ENCODE assay signal across 13 cellular contexts in genomic region chr2:229783108-229783721, GRCh38.
DNase-seq lines count a peak whose midpoint lies in the region; ATAC-seq, FAIRE-seq and TF ChIP-seq lines count a peak whose summit lies in the region.
"Had no signal": no experiment of that assay in that cellular context is flagged by ENCODE, and none has a peak within 500 bp of the region (broad histone marks: within the 10 kb centered on the region; RNA-seq: fewer than 3 reads in every experiment).

No MANE protein-coding gene starts in this region.

- no peaks in the 10 kb centered on the region for H3K9me3 Mint-ChIP-seq in astrocyte (ENCODE audit: unreplicated experiment)
- H3K9me3 Mint-ChIP-seq: activated naive CD8-positive, alpha-beta T cell treated with anti-CD3 and anti-CD28 coated beads, Interleukin-2, amount 10 ng/mL, durations not matched to agents 7 days and 5 days; CD8-positive, alpha-beta T cell; dendritic cell treated with granulocyte-macrophage colony-stimulating factor and Interleukin-4, amounts not matched to agents 40 ng/mL and 50 ng/mL, for 4 days had no signal

- no peak for TF ChIP-seq EP300 in tibial nerve (IDR thresholded peaks at IDR 0.05)

- peaks cover 25% of the 10 kb centered on the region for H3K4me1 ChIP-seq in astrocyte (ENCODE audit: insufficient read depth, low read length)
- peaks cover 0 to 23% (median 3%) of the 10 kb centered on the region in 4 donors for H3K4me1 ChIP-seq in tibial nerve
- H3K4me1 ChIP-seq in mesenchymal stem cell (ENCODE audit: control insufficient read depth, insufficient read depth, low read depth, low read length) = peaks cover 5% of the 10 kb centered on the region

- H4K20me1 ChIP-seq in astrocyte (ENCODE audit: insufficient read depth, low read length) = peaks cover 24% of the 10 kb centered on the region

- no peak overlapping the region for H2BK12ac ChIP-seq in mesenchymal stem cell (ENCODE audit: low read length in 2 of 2)

- peaks cover 18% of the 10 kb centered on the region for H3K36me3 Mint-ChIP-seq in astrocyte (ENCODE audit: low read depth, unreplicated experiment)

- H3K27ac ChIP-seq in astrocyte (ENCODE audit: low read depth, low read length) (no peak overlapping the region), tibial nerve (no peak overlapping the region), mesenchymal stem cell (ENCODE audit: low read length, poor library complexity, severe bottlenecking) (no peak overlapping the region)
- H3K27ac ChIP-seq: stomach had no signal

- H3K18ac ChIP-seq in mesenchymal stem cell (ENCODE audit: low read depth in 1 of 2, low read length in 2 of 2) = no peak overlapping the region

- H2BK15ac ChIP-seq in mesenchymal stem cell (ENCODE audit: low read depth, poor library complexity, severe bottlenecking) = no peak overlapping the region

- 90 to 93% methylated on average over 5 of the region's 5 CpGs for WGBS in tibial nerve, 2 donors
- 100% methylated on average over 1 of the region's 5 CpGs for WGBS in mesenchymal stem cell

- H2BK120ac ChIP-seq in mesenchymal stem cell (ENCODE audit: low read depth, low read length) = no peak overlapping the region

- no peaks in the 10 kb centered on the region for H3K27me3 ChIP-seq in astrocyte (ENCODE audit: insufficient read depth, low read length)
- H3K27me3 ChIP-seq in tibial nerve = no peaks in the 10 kb centered on the region
- H3K27me3 ChIP-seq in mesenchymal stem cell (ENCODE audit: control insufficient read depth in 1 of 2, insufficient read depth in 1 of 2, low read length in 2 of 2) = no peaks in the 10 kb centered on the region
- H3K27me3 ChIP-seq: stomach had no signal

- H3K9ac ChIP-seq in astrocyte (ENCODE audit: low read length) = no peak overlapping the region
- no peak overlapping the region for H3K9ac ChIP-seq in mesenchymal stem cell (ENCODE audit: low read length)

- peaks cover 18% of the 10 kb centered on the region for H3K79me1 ChIP-seq in mesenchymal stem cell (replicated peaks; ENCODE audit: low read length, poor library complexity, severe bottlenecking)

- no peak overlapping the region for H3K4me2 ChIP-seq in astrocyte (ENCODE audit: low read length)
- no peak overlapping the region for H3K4me2 ChIP-seq in mesenchymal stem cell (ENCODE audit: low read length, poor library complexity, severe bottlenecking)

- H3K79me2 ChIP-seq in astrocyte (ENCODE audit: insufficient read depth, low read length) = peaks cover 15% of the 10 kb centered on the region

- no peak for DNase-seq in astrocyte (ENCODE audit: low read depth)
- no peak for DNase-seq in NCI-H2107 (lab: John Stamatoyannopoulos, UW)
- no peak for DNase-seq in tibial nerve (ENCODE audit: low spot score in 2 of 2)
- no peak for DNase-seq in NCI-H1436 treated with DMSO at 0.1 percent for 48 hours (lab: John Stamatoyannopoulos, UW)
- DNase-seq in mesenchymal stem cell = no peak
- DNase-seq: activated naive CD8-positive, alpha-beta T cell treated with anti-CD3 and anti-CD28 coated beads, Interleukin-2, amount 10 ng/mL, durations not matched to agents 7 days and 5 days; CD8-positive, alpha-beta T cell; NCI-H446 treated with DMSO at 0.1 percent for 48 hours; stomach had no signal

- peaks cover 25% of the 10 kb centered on the region for H3K4me1 Mint-ChIP-seq in astrocyte (ENCODE audit: low read depth, unreplicated experiment)

- no peak overlapping the region for H2AK5ac ChIP-seq in mesenchymal stem cell (ENCODE audit: low read length, severe bottlenecking)

- no peak for TF ChIP-seq POLR2A in tibial nerve (IDR thresholded peaks at IDR 0.05)

- H3K36me3 ChIP-seq in astrocyte (ENCODE audit: insufficient read depth, low read length) = peaks cover 30% of the 10 kb centered on the region
- H3K36me3 ChIP-seq in tibial nerve = peaks cover 0 to 49% (median 0%) of the 10 kb centered on the region in 3 donors
- peaks cover 11 to 85% of the 10 kb centered on the region in 2 experiments for H3K36me3 ChIP-seq in mesenchymal stem cell (ENCODE audit: control insufficient read depth in 1 of 2, insufficient read depth in 2 of 2, low read depth in 1 of 2, low read length in 2 of 2)

- no peak overlapping the region for H3K4me3 ChIP-seq in astrocyte (ENCODE audit: insufficient read depth, low read depth, low read length)
- H3K4me3 ChIP-seq in tibial nerve = no peak overlapping the region
- no peak overlapping the region for H3K4me3 ChIP-seq in mesenchymal stem cell (ENCODE audit: insufficient read depth in 1 of 2, low read depth in 1 of 2, low read length in 2 of 2)
- H3K4me3 ChIP-seq: stomach had no signal

- no peaks in the 10 kb centered on the region for H3K27me3 Mint-ChIP-seq in astrocyte (ENCODE audit: low read depth, unreplicated experiment)
- H3K27me3 Mint-ChIP-seq: activated naive CD8-positive, alpha-beta T cell treated with anti-CD3 and anti-CD28 coated beads, Interleukin-2, amount 10 ng/mL, durations not matched to agents 7 days and 5 days; dendritic cell treated with granulocyte-macrophage colony-stimulating factor and Interleukin-4, amounts not matched to agents 40 ng/mL and 50 ng/mL, for 4 days had no signal

- H3K4ac ChIP-seq in mesenchymal stem cell (ENCODE audit: low read depth in 1 of 2, low read length in 2 of 2) = no peak overlapping the region

- FAIRE-seq in astrocyte (lab: Jason Lieb, UNC) = peak; percentile 32

- TF ChIP-seq CTCF in astrocyte (IDR thresholded peaks at IDR 0.05; ENCODE audit: insufficient read depth, low read depth, low read length) (no peak), tibial nerve (IDR thresholded peaks at IDR 0.05) (no peak)

- no peak overlapping the region for H4K91ac ChIP-seq in mesenchymal stem cell (ENCODE audit: low read length)

- ATAC-seq in GM18517 (IDR thresholded peaks at IDR 0.05; ENCODE audit: unreplicated experiment) (peak; percentile 62), GM21360 (IDR thresholded peaks at IDR 0.05; ENCODE audit: unreplicated experiment) (peak; percentile 42), HG03025 (IDR thresholded peaks at IDR 0.05; ENCODE audit: low FRiP score, unreplicated experiment) (peak; percentile 54)
- ATAC-seq: CD8-positive, alpha-beta T cell had no signal

- H3K14ac ChIP-seq in mesenchymal stem cell (ENCODE audit: low read length in 2 of 2) = no peak overlapping the region

- no peak overlapping the region for H3K23ac ChIP-seq in mesenchymal stem cell (ENCODE audit: low read length in 2 of 2)

- H2AFZ ChIP-seq in astrocyte (ENCODE audit: low read depth, low read length) (no peak overlapping the region), mesenchymal stem cell (ENCODE audit: low read depth, low read length) (no peak overlapping the region)

- no peak overlapping the region for H3K4me3 Mint-ChIP-seq in astrocyte (ENCODE audit: unreplicated experiment)
- H3K4me3 Mint-ChIP-seq: activated naive CD8-positive, alpha-beta T cell treated with anti-CD3 and anti-CD28 coated beads, Interleukin-2, amount 10 ng/mL, durations not matched to agents 7 days and 5 days; CD8-positive, alpha-beta T cell; dendritic cell treated with granulocyte-macrophage colony-stimulating factor and Interleukin-4, amounts not matched to agents 40 ng/mL and 50 ng/mL, for 4 days had no signal

- no peak overlapping the region for H3K27ac Mint-ChIP-seq in astrocyte (ENCODE audit: unreplicated experiment)
- H3K27ac Mint-ChIP-seq: activated naive CD8-positive, alpha-beta T cell treated with anti-CD3 and anti-CD28 coated beads, Interleukin-2, amount 10 ng/mL, durations not matched to agents 7 days and 5 days had no signal

- no peak overlapping the region for H2BK5ac ChIP-seq in mesenchymal stem cell (ENCODE audit: low read depth, low read length, poor library complexity, severe bottlenecking)

- H4K8ac ChIP-seq in mesenchymal stem cell (ENCODE audit: low read length) = no peak overlapping the region

- H3K9me3 ChIP-seq in astrocyte (ENCODE audit: insufficient read depth, low read depth, low read length) (no peaks in the 10 kb centered on the region), tibial nerve (no peaks in the 10 kb centered on the region), mesenchymal stem cell (ENCODE audit: control insufficient read depth, low read length) (no peaks in the 10 kb centered on the region)
- H3K9me3 ChIP-seq: stomach had no signal
